ENCODE assay signal across 18 cellular contexts in the genomic region with DNA sequence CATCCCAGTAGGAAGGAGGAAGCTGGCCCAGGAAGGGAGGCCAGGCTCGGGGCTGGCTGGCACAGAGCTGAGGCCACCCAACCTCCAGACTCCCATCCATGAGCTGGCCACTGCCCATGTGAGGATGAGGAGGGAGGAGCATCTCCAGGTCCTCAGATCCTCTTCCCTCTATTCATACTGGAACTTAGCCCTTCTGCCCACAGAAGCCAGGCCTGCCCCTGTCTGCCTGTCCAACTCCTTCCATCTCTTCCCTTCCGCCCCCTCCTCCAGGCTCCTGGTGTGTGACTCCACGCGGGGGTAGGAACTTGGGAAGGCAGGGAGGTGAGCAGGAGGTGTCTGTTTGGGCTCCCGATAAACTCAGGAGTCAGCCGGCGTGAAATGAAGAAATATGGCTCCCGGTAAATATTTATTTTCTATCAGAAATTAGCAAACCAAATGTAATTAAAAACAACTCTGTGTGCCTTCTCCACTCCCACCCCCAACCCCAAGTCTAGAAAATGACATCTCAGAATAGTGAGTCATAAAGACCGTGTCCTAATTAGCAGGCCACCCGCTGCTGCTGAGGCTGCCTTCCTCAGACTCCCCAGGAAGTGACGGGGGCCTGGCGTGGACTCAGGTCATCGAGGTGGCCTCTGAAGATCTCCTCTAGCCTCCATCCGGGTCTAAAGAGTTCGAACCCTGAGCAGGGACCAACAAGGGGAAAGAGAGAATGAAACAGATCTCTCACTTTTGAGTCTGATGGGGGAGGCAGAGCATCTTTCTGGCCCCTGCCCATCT.
DNase-seq lines count a peak whose midpoint lies in the region; ATAC-seq and TF ChIP-seq lines count a peak whose summit lies in the region.
"Had no signal": no experiment of that assay in that cellular context is flagged by ENCODE, and none has a peak within 500 bp of the region (broad histone marks: within the 10 kb centered on the region; RNA-seq: fewer than 3 reads in every experiment).

No MANE protein-coding gene starts in this region.

- no peak overlapping the region for H3K27ac Mint-ChIP-seq in nephron progenitor cell
- H3K27ac Mint-ChIP-seq: activated naive CD8-positive, alpha-beta T cell; B cell; memory B cell; T-helper 17 cell had no signal

- no peaks in the 10 kb centered on the region for H3K36me3 ChIP-seq in HEK293 (ENCODE audit: control insufficient read depth in 2 of 2, insufficient read depth in 1 of 2, low read length in 2 of 2)
- H3K36me3 ChIP-seq: suprapubic skin had no signal

- H3K4me3 ChIP-seq in AG10803 (ENCODE audit: low read length) = no peak overlapping the region
- no peak overlapping the region for H3K4me3 ChIP-seq in HEK293 (ENCODE audit: low read depth, low read length)
- no peak overlapping the region for H3K4me3 ChIP-seq in fibroblast of villous mesenchyme (ENCODE audit: low read depth, low read length)
- H3K4me3 ChIP-seq: suprapubic skin had no signal

- H3K27ac ChIP-seq in HEK293 (ENCODE audit: extremely low read depth, low read depth, low read length) = no peak overlapping the region
- H3K27ac ChIP-seq: epithelial cell of prostate, suprapubic skin had no signal

- TF ChIP-seq CTCF in AG10803 (conservative IDR thresholded peaks at IDR 0.05; ENCODE audit: low read length) = no peak
- no peak for TF ChIP-seq CTCF in HEK293 (tag by site-specific recombination; IDR thresholded peaks at IDR 0.05)
- TF ChIP-seq CTCF in fibroblast of villous mesenchyme (IDR thresholded peaks at IDR 0.05; ENCODE audit: insufficient read depth, low read depth, low read length) = no peak
- no peak for TF ChIP-seq CTCF in nephron progenitor cell (IDR thresholded peaks at IDR 0.05)

- POLR2A ChIA-PET in HEK293 (lab: Yijun Ruan, JAX) = no interaction called here

- H3K4me1 Mint-ChIP-seq in nephron progenitor cell = peaks cover 32% of the 10 kb centered on the region

- no peaks in the 10 kb centered on the region for H3K9me3 ChIP-seq in HEK293 (ENCODE audit: control insufficient read depth, insufficient read depth, low read depth, low read length)
- H3K9me3 ChIP-seq: suprapubic skin had no signal

- H3K4me1 ChIP-seq in HEK293 (ENCODE audit: control insufficient read depth, insufficient read depth, low read length) = no peaks in the 10 kb centered on the region
- H3K4me1 ChIP-seq: suprapubic skin had no signal

- ATAC-seq in GM21737 (IDR thresholded peaks at IDR 0.05; ENCODE audit: unreplicated experiment) (no peak), GM19467 (IDR thresholded peaks at IDR 0.05; ENCODE audit: unreplicated experiment) (no peak)
- ATAC-seq: T-helper 17 cell had no signal

- no peaks in the 10 kb centered on the region for H3K36me3 Mint-ChIP-seq in nephron progenitor cell (ENCODE audit: low read depth)
- H3K36me3 Mint-ChIP-seq: activated naive CD8-positive, alpha-beta T cell; memory B cell had no signal

- no peak overlapping the region for H3K4me3 Mint-ChIP-seq in nephron progenitor cell
- H3K4me3 Mint-ChIP-seq: activated naive CD8-positive, alpha-beta T cell; B cell; memory B cell; T-helper 17 cell had no signal

- peaks cover 21% of the 10 kb centered on the region for H3K27me3 Mint-ChIP-seq in nephron progenitor cell (ENCODE audit: low read depth, poor library complexity)

- no peaks in the 10 kb centered on the region for H3K9me3 Mint-ChIP-seq in nephron progenitor cell
- H3K9me3 Mint-ChIP-seq: memory B cell had no signal

- CTCF ChIA-PET in HEK293 (lab: Yijun Ruan, JAX) = no interaction called here

- DNase-seq in AG10803 (ENCODE audit: low read depth) = peak; percentile 68
- DNase-seq in T1000 (lab: John Stamatoyannopoulos, UW) = peak; percentile 49
- DNase-seq in fibroblast of villous mesenchyme (ENCODE audit: low read depth) = peak; percentile 51
- no peak for DNase-seq in retina
- no peak for DNase-seq in nephron progenitor cell
- DNase-seq: activated CD4-positive, CD25-positive, alpha-beta regulatory T cell treated with anti-CD3 and anti-CD28 coated beads, Interleukin-2, amount 50 U/mL, for 72 hours; islet precursor cell; NCI-H2029; NCI-H526 treated with DMSO at 0.1 percent for 48 hours; T-helper 17 cell had no signal

TF ChIP-seq in HEK293, 187 proteins besides CTCF, POLR2A, EP300 and RAD21:
- TF ChIP-seq ZEB2 (tag by site-specific recombination; IDR thresholded peaks at IDR 0.05) (0 out of 2 replicates have a peak, but pooled peaks have one; percentile 46), EGR2 (tag by site-specific recombination; IDR thresholded peaks at IDR 0.05; ENCODE audit: low read depth) (peak; percentile 74), ZFHX2 (tag by site-specific recombination; conservative IDR thresholded peaks at IDR 0.05) (peak; percentile 78), GLIS1 (tag by site-specific recombination; IDR thresholded peaks at IDR 0.05) (peak; percentile 49; the same call in 1 of the 2 replicates), ZNF629 (tag by site-specific recombination; IDR thresholded peaks at IDR 0.05) (peak; percentile 67), ZIC2 (tag by site-specific recombination; IDR thresholded peaks at IDR 0.05) (peak; percentile 61; the same call in 1 of the 2 replicates), SCRT1 (tag by site-specific recombination; IDR thresholded peaks at IDR 0.05; ENCODE audit: borderline replicate concordance) (no peak), SP7 (tag by site-specific recombination; IDR thresholded peaks at IDR 0.05) (peak; percentile 60), WT1 (tag by site-specific recombination; IDR thresholded peaks at IDR 0.05) (peak; percentile 49; the same call in 1 of the 2 replicates), OSR2 (tag by site-specific recombination; IDR thresholded peaks at IDR 0.05) (peak; percentile 26; the same call in 1 of the 2 replicates)
- TF ChIP-seq, protein P1, sequence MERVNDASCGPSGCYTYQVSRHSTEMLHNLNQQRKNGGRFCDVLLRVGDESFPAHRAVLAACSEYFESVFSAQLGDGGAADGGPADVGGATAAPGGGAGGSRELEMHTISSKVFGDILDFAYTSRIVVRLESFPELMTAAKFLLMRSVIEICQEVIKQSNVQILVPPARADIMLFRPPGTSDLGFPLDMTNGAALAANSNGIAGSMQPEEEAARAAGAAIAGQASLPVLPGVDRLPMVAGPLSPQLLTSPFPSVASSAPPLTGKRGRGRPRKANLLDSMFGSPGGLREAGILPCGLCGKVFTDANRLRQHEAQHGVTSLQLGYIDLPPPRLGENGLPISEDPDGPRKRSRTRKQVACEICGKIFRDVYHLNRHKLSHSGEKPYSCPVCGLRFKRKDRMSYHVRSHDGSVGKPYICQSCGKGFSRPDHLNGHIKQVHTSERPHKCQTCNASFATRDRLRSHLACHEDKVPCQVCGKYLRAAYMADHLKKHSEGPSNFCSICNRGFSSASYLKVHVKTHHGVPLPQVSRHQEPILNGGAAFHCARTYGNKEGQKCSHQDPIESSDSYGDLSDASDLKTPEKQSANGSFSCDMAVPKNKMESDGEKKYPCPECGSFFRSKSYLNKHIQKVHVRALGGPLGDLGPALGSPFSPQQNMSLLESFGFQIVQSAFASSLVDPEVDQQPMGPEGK (tag by site-specific recombination; IDR thresholded peaks at IDR 0.05) = 0 out of 2 replicates have a peak, but pooled peaks have one; percentile 37
- TF ChIP-seq, protein P2, sequence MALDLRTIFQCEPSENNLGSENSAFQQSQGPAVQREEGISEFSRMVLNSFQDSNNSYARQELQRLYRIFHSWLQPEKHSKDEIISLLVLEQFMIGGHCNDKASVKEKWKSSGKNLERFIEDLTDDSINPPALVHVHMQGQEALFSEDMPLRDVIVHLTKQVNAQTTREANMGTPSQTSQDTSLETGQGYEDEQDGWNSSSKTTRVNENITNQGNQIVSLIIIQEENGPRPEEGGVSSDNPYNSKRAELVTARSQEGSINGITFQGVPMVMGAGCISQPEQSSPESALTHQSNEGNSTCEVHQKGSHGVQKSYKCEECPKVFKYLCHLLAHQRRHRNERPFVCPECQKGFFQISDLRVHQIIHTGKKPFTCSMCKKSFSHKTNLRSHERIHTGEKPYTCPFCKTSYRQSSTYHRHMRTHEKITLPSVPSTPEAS (tag by site-specific recombination; IDR thresholded peaks at IDR 0.05) = no peak
- TF ChIP-seq, protein P3, sequence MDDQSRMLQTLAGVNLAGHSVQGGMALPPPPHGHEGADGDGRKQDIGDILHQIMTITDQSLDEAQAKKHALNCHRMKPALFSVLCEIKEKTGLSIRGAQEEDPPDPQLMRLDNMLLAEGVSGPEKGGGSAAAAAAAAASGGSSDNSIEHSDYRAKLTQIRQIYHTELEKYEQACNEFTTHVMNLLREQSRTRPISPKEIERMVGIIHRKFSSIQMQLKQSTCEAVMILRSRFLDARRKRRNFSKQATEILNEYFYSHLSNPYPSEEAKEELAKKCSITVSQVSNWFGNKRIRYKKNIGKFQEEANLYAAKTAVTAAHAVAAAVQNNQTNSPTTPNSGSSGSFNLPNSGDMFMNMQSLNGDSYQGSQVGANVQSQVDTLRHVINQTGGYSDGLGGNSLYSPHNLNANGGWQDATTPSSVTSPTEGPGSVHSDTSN (CRISPR knock-in tag; IDR thresholded peaks at IDR 0.05) = no peak

Comparison
In these comparisons a context has a peak if more than half of its experiments do, and no peak if none do; other contexts are left out.
1. DNase-seq: peak in AG10803 (single experiment), T1000 (single experiment) and fibroblast of villous mesenchyme (single experiment); none in retina (single experiment) and nephron progenitor cell (single experiment).